8 cellular contexts compared by ENCODE assay signal in genomic region chr9:95092321-95093072, GRCh38.
A peak's percentile ranks its signal among the peaks of the same experiment; 100 is the strongest.
DNase-seq lines count a peak whose midpoint lies in the region; ATAC-seq and TF ChIP-seq lines count a peak whose summit lies in the region.

No MANE protein-coding gene starts in this region.

- DNase-seq in heart right ventricle (no peak), Right ventricle myocardium inferior (ENCODE audit: missing footprints) (no peak), choroid plexus epithelial cell (ENCODE audit: low read depth) (peak; percentile 96), mesothelial cell of epicardium (ENCODE audit: low spot score in 2 of 2, unreplicated experiment in 2 of 2) (no peak), vagina (ENCODE audit: extremely low spot score in 2 of 2) (no peak), T-helper 1 cell (no peak), NCI-H1048 (lab: John Stamatoyannopoulos, UW) (no peak)

- intact Hi-C loops in heart right ventricle (cut with DNase I): loop anchor here in 2 of 10 donors (5.0 kb wide), 2 partner anchors 45 to 160 kb away; no protein-coding TSS in a partner anchor
- intact Hi-C loops in Right ventricle myocardium inferior (cut with DNase I): no loop called here
- intact Hi-C loops in vagina (cut with DNase I): no loop called here

- no peaks in the 10 kb centered on the region for H3K9me3 Mint-ChIP-seq in mesothelial cell of epicardium

- WGBS in heart right ventricle, 2 donors: 41 to 49% methylated on average over 18 of the region's 18 CpGs

- H3K27ac ChIP-seq in heart right ventricle (peak overlapping the region; percentile 25 to 88 (median 80)), vagina (peak overlapping the region; percentile 93)

- no peak overlapping the region for H3K4me3 ChIP-seq in heart right ventricle
- no peak overlapping the region for H3K4me3 ChIP-seq in choroid plexus epithelial cell (ENCODE audit: low read depth, low read length)
- H3K4me3 ChIP-seq in vagina: no peak overlapping the region

- ATAC-seq in heart right ventricle (peak in 6 of 8 donors; percentile 0 to 9 (median 2)), Right ventricle myocardium inferior (no peak), HG02763 (IDR thresholded peaks at IDR 0.05; ENCODE audit: unreplicated experiment) (no peak)

- H3K9me3 ChIP-seq in heart right ventricle: no peaks in the 10 kb centered on the region
- H3K9me3 ChIP-seq in vagina: no peaks in the 10 kb centered on the region

- TF ChIP-seq POLR2A in vagina (IDR thresholded peaks at IDR 0.05): no peak

- H3K27me3 Mint-ChIP-seq in mesothelial cell of epicardium (ENCODE audit: low read depth): no peaks in the 10 kb centered on the region

- H3K27ac Mint-ChIP-seq in mesothelial cell of epicardium: peak overlapping the region; percentile 94

- H3K27me3 ChIP-seq in heart right ventricle: no peaks in the 10 kb centered on the region
- no peaks in the 10 kb centered on the region for H3K27me3 ChIP-seq in vagina

- no peak overlapping the region for H3K4me3 Mint-ChIP-seq in mesothelial cell of epicardium

- H3K36me3 ChIP-seq in heart right ventricle (peaks cover 0 to 52% (median 6%) of the 10 kb centered on the region in 9 donors), vagina (no peaks in the 10 kb centered on the region)

- H3K4me1 ChIP-seq in heart right ventricle: peaks cover 44 to 92% (median 87%) of the 10 kb centered on the region in 9 donors
- peaks cover 93% of the 10 kb centered on the region for H3K4me1 ChIP-seq in vagina

- peaks cover 44% of the 10 kb centered on the region for H3K4me1 Mint-ChIP-seq in mesothelial cell of epicardium

- peaks cover 20% of the 10 kb centered on the region for H3K36me3 Mint-ChIP-seq in mesothelial cell of epicardium

- no peak for TF ChIP-seq CTCF in heart right ventricle (IDR thresholded peaks at IDR 0.05)
- TF ChIP-seq CTCF in choroid plexus epithelial cell (conservative IDR thresholded peaks at IDR 0.05; ENCODE audit: low read depth, low read length): no peak
- no peak for TF ChIP-seq CTCF in mesothelial cell of epicardium (IDR thresholded peaks at IDR 0.05; ENCODE audit: unreplicated experiment)
- TF ChIP-seq CTCF in vagina (IDR thresholded peaks at IDR 0.05): no peak

Comparison
In these comparisons a context has a peak if more than half of its experiments do, and no peak if none do; other contexts are left out.
1. ATAC-seq: peak in heart right ventricle (6 of 8); none in Right ventricle myocardium inferior (single experiment) and HG02763 (single experiment).